ENCODE assay signal across 21 cellular contexts in the genomic region with DNA sequence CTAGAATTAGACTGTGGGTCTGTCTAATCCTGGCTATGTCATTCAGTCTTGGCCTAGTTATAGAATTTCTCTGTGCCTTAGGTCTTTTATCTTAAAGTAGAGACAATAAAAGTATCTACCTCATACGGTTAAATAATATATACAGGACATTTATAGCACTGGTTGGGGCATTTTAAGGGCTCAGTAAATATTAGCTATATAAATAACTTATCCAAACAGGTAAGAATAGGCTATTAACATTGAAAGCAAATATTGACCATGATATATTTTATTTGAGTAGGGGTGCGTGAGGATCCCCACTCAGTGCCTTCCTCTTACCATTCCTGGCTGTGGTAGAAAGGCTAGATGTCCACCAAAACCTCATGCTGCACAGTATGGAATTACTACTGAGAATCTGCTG. TPM values are rescaled to one million over a fixed set of nuclear protein-coding genes. Genes with fewer than 3 reads are reported as not detected.
DNase-seq lines count a peak whose midpoint lies in the region; ATAC-seq and TF ChIP-seq lines count a peak whose summit lies in the region.
"Had no signal": no experiment of that assay in that cellular context is flagged by ENCODE, and none has a peak within 500 bp of the region (broad histone marks: within the 10 kb centered on the region; RNA-seq: fewer than 3 reads in every experiment).

No MANE protein-coding gene starts in this region.

- intact Hi-C loops in PC-3 (cut with micrococcal nuclease) = no loop called here

- H3K9me3 ChIP-seq in PC-3 (ENCODE audit: low read length) = no peaks in the 10 kb centered on the region
- H3K9me3 ChIP-seq: A549, BE2C had no signal

- no peak overlapping the region for H2AFZ ChIP-seq in PC-3 (ENCODE audit: low read length)
- H2AFZ ChIP-seq: GM23338 had no signal

- no peak overlapping the region for H3K4me2 ChIP-seq in PC-3 (ENCODE audit: low read length)
- H3K4me2 ChIP-seq: A549; BLaER1 treated with 17β-estradiol and CSF1 and Interleukin-3, amounts not matched to agents 10 nM and 100 nM; GM23338 had no signal

- peak; percentile 74 for ATAC-seq in PC-3
- ATAC-seq: A549, GM12878, GM23338, HCT116 had no signal

- H3K4me3 ChIP-seq in LNCaP clone FGC (ENCODE audit: low read depth, low read length) (no peak overlapping the region), PC-3 (ENCODE audit: low read length) (no peak overlapping the region)
- H3K4me3 ChIP-seq: A549; BLaER1 treated with 17β-estradiol and CSF1 and Interleukin-3, amounts not matched to agents 10 nM and 100 nM; GM12878; GM23338 had no signal

- POLR2A ChIA-PET in PC-3 (lab: Charles Lee; ENCODE audit: unreplicated experiment) = no interaction called here

- CTCF ChIA-PET in PC-3 (lab: Charles Lee) = no interaction called here

- H3K9ac ChIP-seq in PC-3 (ENCODE audit: low read length) = no peak overlapping the region
- H3K9ac ChIP-seq: BLaER1 treated with 17β-estradiol and CSF1 and Interleukin-3, amounts not matched to agents 10 nM and 100 nM had no signal

- H3K36me3 ChIP-seq in PC-3 (ENCODE audit: low read depth, low read length) = no peaks in the 10 kb centered on the region
- H3K36me3 ChIP-seq: BE2C; BLaER1 treated with 17β-estradiol and CSF1 and Interleukin-3, amounts not matched to agents 10 nM and 100 nM had no signal

- no peaks in the 10 kb centered on the region for H3F3A ChIP-seq in PC-3 (ENCODE audit: low read length, unreplicated experiment)

- DNase-seq in DMS53 (lab: John Stamatoyannopoulos, UW) (peak; percentile 45), LNCaP clone FGC (ENCODE audit: low read depth) (peak; percentile 78), PC-3 (peak; percentile 6), DMS79 (lab: John Stamatoyannopoulos, UW) (no peak), NCI-H524 treated with DMSO at 0.1 percent for 48 hours (lab: John Stamatoyannopoulos, UW) (no peak), NCI-H1694 (lab: John Stamatoyannopoulos, UW) (no peak)
- DNase-seq: 8988T; ACHN; AML-193; BE2C; CD4-positive, alpha-beta T cell; CD8-positive, alpha-beta memory T cell; DMS 273 treated with DMSO at 0.1 percent for 48 hours; EL; GDM1; H9 had no signal

- no TSS peak for BruUV-seq in PC-3 (replicated peaks; lab: Mats Ljungman, UMichigan)

- H3K79me2 ChIP-seq in PC-3 (ENCODE audit: low read length) = no peaks in the 10 kb centered on the region

- H3K4me1 ChIP-seq in PC-3 (ENCODE audit: insufficient read depth, low read length) = no peaks in the 10 kb centered on the region
- H3K4me1 ChIP-seq: A549, BE2C had no signal

- H4K20me1 ChIP-seq in PC-3 (ENCODE audit: low read length) = no peaks in the 10 kb centered on the region
- H4K20me1 ChIP-seq: BLaER1 treated with 17β-estradiol and CSF1 and Interleukin-3, amounts not matched to agents 10 nM and 100 nM had no signal

- no peak for TF ChIP-seq CTCF in LNCaP clone FGC (IDR thresholded peaks at IDR 0.05; ENCODE audit: control insufficient read depth, extremely low read depth, insufficient read depth)
- no peak for TF ChIP-seq CTCF in PC-3 (conservative IDR thresholded peaks at IDR 0.05; ENCODE audit: low read depth, low read length)

- no peaks in the 10 kb centered on the region for H3K9me2 ChIP-seq in PC-3 (replicated peaks; ENCODE audit: low read length)

- no peaks in the 10 kb centered on the region for H3K27me3 ChIP-seq in PC-3 (ENCODE audit: low read length)
- H3K27me3 ChIP-seq: BE2C; BLaER1 treated with 17β-estradiol and CSF1 and Interleukin-3, amounts not matched to agents 10 nM and 100 nM had no signal

- H3K27ac ChIP-seq in PC-3 (ENCODE audit: low read length) = no peak overlapping the region
- H3K27ac ChIP-seq: A549; BLaER1 treated with 17β-estradiol and CSF1 and Interleukin-3, amounts not matched to agents 10 nM and 100 nM had no signal

RNA-seq across cellular contexts. Expression of a gene that starts 47.4 kb away (rescaled TPM):
- 0.18 TPM in 1 of 2 replicates, not detected in the other for total RNA-seq in PC-3 (2014; rRNA removed)
- total RNA-seq: GM23338, H9 had no signal

RNA-seq across cellular contexts. Expression of a gene that starts 54.9 kb away (rescaled TPM):
- 5.6 and 12.7 TPM in 2 replicates for total RNA-seq in PC-3 (2014; rRNA removed)

Comparison
In these comparisons a context has a peak if more than half of its experiments do, and no peak if none do; other contexts are left out.
1. DNase-seq: peak in DMS53 (single experiment), LNCaP clone FGC (single experiment) and PC-3 (single experiment); none in DMS79 (single experiment), NCI-H524 treated with DMSO at 0.1 percent for 48 hours (single experiment) and NCI-H1694 (single experiment).